8 cellular contexts compared by ENCODE assay signal in genomic region chr10:31242902-31243301, GRCh38.
DNase-seq lines count a peak whose midpoint lies in the region; ATAC-seq and TF ChIP-seq lines count a peak whose summit lies in the region.

No MANE protein-coding gene starts in this region.

- H3K4me1 ChIP-seq in Caco-2 = no peaks in the 10 kb centered on the region

- BruUV-seq in Caco-2 (replicated peaks; lab: Mats Ljungman, UMichigan) = no TSS peak

- no peaks in the 10 kb centered on the region for H3K4me1 Mint-ChIP-seq in Caco-2 (ENCODE audit: low read depth, unreplicated experiment)
- H3K4me1 Mint-ChIP-seq in activated CD4-positive, alpha-beta T cell treated with anti-CD3 and anti-CD28 coated beads, Interleukin-2, amount 10 ng/mL, durations not matched to agents 24 days and 14 days = peaks cover 9% of the 10 kb centered on the region
- H3K4me1 Mint-ChIP-seq in progenitor cell of endocrine pancreas (ENCODE audit: low read depth) = no peaks in the 10 kb centered on the region

- no peak overlapping the region for H3K4me3 ChIP-seq in Caco-2 (ENCODE audit: low read depth, low read length)

- peak; percentile 66 for ATAC-seq in HG03565 (IDR thresholded peaks at IDR 0.05; ENCODE audit: unreplicated experiment)
- ATAC-seq in Right ventricle myocardium inferior = no peak

- DNase-seq in Caco-2 = peak; percentile 10 to 50
- DNase-seq in activated CD4-positive, alpha-beta T cell treated with anti-CD3 and anti-CD28 coated beads, Interleukin-2, amount 10 ng/mL, durations not matched to agents 24 days and 14 days = peak; percentile 65
- DNase-seq in fibroblast of peridontal ligament (ENCODE audit: extremely low read depth) = peak; percentile 85
- DNase-seq in stimulated activated CD4-positive, alpha-beta T cell treated with anti-CD3 and anti-CD28 coated beads, TNF-alpha, amount 100 ng/mL, for 48 hours (ENCODE audit: low read depth in 3 of 3) = peak; percentile 22 to 62 (median 52)
- DNase-seq in progenitor cell of endocrine pancreas (ENCODE audit: low spot score, unreplicated experiment) = no peak
- DNase-seq in Right ventricle myocardium inferior (ENCODE audit: missing footprints) = no peak
- no peak for DNase-seq in NCI-H2227 treated with DMSO at 0.1 percent for 48 hours (lab: John Stamatoyannopoulos, UW)

- no peak overlapping the region for H3K4me3 Mint-ChIP-seq in Caco-2 (ENCODE audit: unreplicated experiment)
- H3K4me3 Mint-ChIP-seq in activated CD4-positive, alpha-beta T cell treated with anti-CD3 and anti-CD28 coated beads, Interleukin-2, amount 10 ng/mL, durations not matched to agents 24 days and 14 days = no peak overlapping the region
- no peak overlapping the region for H3K4me3 Mint-ChIP-seq in progenitor cell of endocrine pancreas (ENCODE audit: low read depth)

- H3K36me3 ChIP-seq in Caco-2 (ENCODE audit: control insufficient read depth, insufficient read depth, low read length) = no peaks in the 10 kb centered on the region

- H3K27me3 ChIP-seq in Caco-2 (replicated peaks; ENCODE audit: control insufficient read depth, insufficient read depth, low read length) = no peaks in the 10 kb centered on the region

- H3K9me3 ChIP-seq in Caco-2 = 0 out of 2 replicates have a peak, but pooled peaks cover 3% of the 10 kb centered on the region

- POLR2A ChIA-PET in Caco-2 (lab: Charles Lee) = no interaction called here

- TF ChIP-seq CTCF in Caco-2 (IDR thresholded peaks at IDR 0.05; ENCODE audit: insufficient read depth in 1 of 2, low read depth in 1 of 2, low read length in 1 of 2, severe bottlenecking in 1 of 2, unreplicated experiment in 1 of 2) = no peak
- no peak for TF ChIP-seq CTCF in progenitor cell of endocrine pancreas (IDR thresholded peaks at IDR 0.05; ENCODE audit: unreplicated experiment)

- no peaks in the 10 kb centered on the region for H3K36me3 Mint-ChIP-seq in Caco-2 (ENCODE audit: insufficient read depth, unreplicated experiment)
- H3K36me3 Mint-ChIP-seq in activated CD4-positive, alpha-beta T cell treated with anti-CD3 and anti-CD28 coated beads, Interleukin-2, amount 10 ng/mL, durations not matched to agents 24 days and 14 days (ENCODE audit: low read depth) = no peaks in the 10 kb centered on the region
- no peaks in the 10 kb centered on the region for H3K36me3 Mint-ChIP-seq in progenitor cell of endocrine pancreas (ENCODE audit: insufficient read depth)

- intact Hi-C loops in Caco-2 (cut with micrococcal nuclease; ENCODE audit: unreplicated experiment) = no loop called here
- intact Hi-C loops in activated CD4-positive, alpha-beta T cell treated with anti-CD3 and anti-CD28 coated beads, Interleukin-2, amount 10 ng/mL, durations not matched to agents 24 days and 14 days (cut with micrococcal nuclease) = no loop called here
- intact Hi-C loops in Right ventricle myocardium inferior (cut with DNase I) = no loop called here

- H3K9me3 Mint-ChIP-seq in Caco-2 (ENCODE audit: unreplicated experiment) (no peaks in the 10 kb centered on the region), progenitor cell of endocrine pancreas (ENCODE audit: low read depth) (peaks cover 3% of the 10 kb centered on the region)
- H3K9me3 Mint-ChIP-seq in activated CD4-positive, alpha-beta T cell treated with anti-CD3 and anti-CD28 coated beads, Interleukin-2, amount 10 ng/mL, durations not matched to agents 24 days and 14 days = peaks cover under 1% of the 10 kb centered on the region

- H3K27ac Mint-ChIP-seq in Caco-2 (ENCODE audit: unreplicated experiment) (no peak overlapping the region), progenitor cell of endocrine pancreas (no peak overlapping the region)
- H3K27ac Mint-ChIP-seq in activated CD4-positive, alpha-beta T cell treated with anti-CD3 and anti-CD28 coated beads, Interleukin-2, amount 10 ng/mL, durations not matched to agents 24 days and 14 days = no peak overlapping the region

- CTCF ChIA-PET in Caco-2 (lab: Charles Lee) = no interaction called here

- peaks cover 6% of the 10 kb centered on the region for H3K27me3 Mint-ChIP-seq in Caco-2 (ENCODE audit: insufficient read depth, unreplicated experiment)
- peaks cover 15% of the 10 kb centered on the region for H3K27me3 Mint-ChIP-seq in activated CD4-positive, alpha-beta T cell treated with anti-CD3 and anti-CD28 coated beads, Interleukin-2, amount 10 ng/mL, durations not matched to agents 24 days and 14 days
- H3K27me3 Mint-ChIP-seq in progenitor cell of endocrine pancreas = peaks cover 3% of the 10 kb centered on the region

Comparison
In these comparisons a context has a peak if more than half of its experiments do, and no peak if none do; other contexts are left out.
1. DNase-seq: peak in Caco-2 (2 of 2), activated CD4-positive, alpha-beta T cell treated with anti-CD3 and anti-CD28 coated beads, Interleukin-2, amount 10 ng/mL, durations not matched to agents 24 days and 14 days (single experiment), fibroblast of peridontal ligament (single experiment) and stimulated activated CD4-positive, alpha-beta T cell treated with anti-CD3 and anti-CD28 coated beads, TNF-alpha, amount 100 ng/mL, for 48 hours (3 of 3); none in progenitor cell of endocrine pancreas (single experiment), Right ventricle myocardium inferior (single experiment) and NCI-H2227 treated with DMSO at 0.1 percent for 48 hours (single experiment).